9 cellular contexts compared by ENCODE assay signal in genomic region chr6:6005467-6006427, GRCh38. TPM values are rescaled to one million over a fixed set of nuclear protein-coding genes. Genes with fewer than 3 reads are reported as not detected.
DNase-seq lines count a peak whose midpoint lies in the region; ATAC-seq and TF ChIP-seq lines count a peak whose summit lies in the region.
"Had no signal": no experiment of that assay in that cellular context is flagged by ENCODE, and none has a peak within 500 bp of the region (broad histone marks: within the 10 kb centered on the region; RNA-seq: fewer than 3 reads in every experiment).

No MANE protein-coding gene starts in this region.

- peak overlapping the region; percentile 99 for H3K4me2 ChIP-seq in KMS-11
- peak overlapping the region; percentile 94 for H3K4me2 ChIP-seq in neural progenitor cell

- H3K36me3 Mint-ChIP-seq in CD8-positive, alpha-beta memory T cell, result peaks cover 0 to 9% (median 3%) of the 10 kb centered on the region in 3 donors
- no peaks in the 10 kb centered on the region for H3K36me3 Mint-ChIP-seq in neural progenitor cell
- H3K36me3 Mint-ChIP-seq in osteocyte (ENCODE audit: unreplicated experiment), result no peaks in the 10 kb centered on the region

- H3K27ac ChIP-seq in CD8-positive, alpha-beta memory T cell (ENCODE audit: low read depth, low read length), result no peak overlapping the region
- H3K27ac ChIP-seq in KMS-11 (no peak overlapping the region), neural progenitor cell (no peak overlapping the region)

- H3K27ac Mint-ChIP-seq in CD8-positive, alpha-beta memory T cell, result peak overlapping the region in 7 of 8 donors; percentile 14 to 79 (median 59)
- H3K27ac Mint-ChIP-seq in neural progenitor cell (peak overlapping the region; percentile 51), osteocyte (ENCODE audit: unreplicated experiment) (no peak overlapping the region)

- peak overlapping the region; percentile 95; the same call in 1 of the 2 replicates for H2AFZ ChIP-seq in KMS-11 (ENCODE audit: low read depth)
- H2AFZ ChIP-seq in neural progenitor cell (replicated peaks), result no peak overlapping the region

- no peaks in the 10 kb centered on the region for H4K20me1 ChIP-seq in KMS-11 (ENCODE audit: insufficient read depth)
- H4K20me1 ChIP-seq in neural progenitor cell (ENCODE audit: low read depth), result peaks cover 48% of the 10 kb centered on the region

- DNase-seq in CD8-positive, alpha-beta memory T cell, result no peak
- peak; percentile 31 for DNase-seq in cerebellar cortex (ENCODE audit: low spot score)
- DNase-seq in neural progenitor cell (ENCODE audit: low spot score), result peak; percentile 45
- no peak for DNase-seq in NCI-H2107 (lab: John Stamatoyannopoulos, UW)
- no peak for DNase-seq in NCI-H1436 (lab: John Stamatoyannopoulos, UW)
- no peak for DNase-seq in osteocyte (ENCODE audit: extremely low spot score, unreplicated experiment)
- DNase-seq: hypothalamus had no signal

- POLR2A ChIA-PET in CD8-positive, alpha-beta memory T cell (lab: Charles Lee), result interaction anchor here (0.7 kb wide), 1 partner anchor 9 kb away, joined by 3 read pairs; no protein-coding TSS in a partner anchor

- peaks cover 84 to 85% of the 10 kb centered on the region in 2 donors for H3K27me3 Mint-ChIP-seq in CD8-positive, alpha-beta memory T cell
- H3K27me3 Mint-ChIP-seq in neural progenitor cell (ENCODE audit: insufficient read depth, low read depth) (peaks cover 67% of the 10 kb centered on the region), osteocyte (ENCODE audit: unreplicated experiment) (peaks cover 88% of the 10 kb centered on the region)

- CTCF ChIA-PET in CD8-positive, alpha-beta memory T cell (lab: Charles Lee), result no interaction called here

- H3K4me3 Mint-ChIP-seq in CD8-positive, alpha-beta memory T cell, result peak overlapping the region; percentile 23 to 80 (median 70)
- H3K4me3 Mint-ChIP-seq in neural progenitor cell (peak overlapping the region; percentile 86), osteocyte (ENCODE audit: unreplicated experiment) (no peak overlapping the region)

- peaks cover 42 to 75% (median 57%) of the 10 kb centered on the region in 3 donors for H3K4me1 Mint-ChIP-seq in CD8-positive, alpha-beta memory T cell
- H3K4me1 Mint-ChIP-seq in neural progenitor cell (peaks cover 51% of the 10 kb centered on the region), osteocyte (ENCODE audit: unreplicated experiment) (peaks cover 47% of the 10 kb centered on the region)

- peaks cover 61% of the 10 kb centered on the region for H3K4me1 ChIP-seq in CD8-positive, alpha-beta memory T cell (ENCODE audit: insufficient read depth, low read length)
- peaks cover 17% of the 10 kb centered on the region for H3K4me1 ChIP-seq in KMS-11 (ENCODE audit: low read depth, poor library complexity, severe bottlenecking)
- peaks cover 38% of the 10 kb centered on the region for H3K4me1 ChIP-seq in neural progenitor cell

- peaks cover 83% of the 10 kb centered on the region for H3K27me3 ChIP-seq in CD8-positive, alpha-beta memory T cell (ENCODE audit: insufficient read depth, low read length, poor library complexity, severe bottlenecking)
- H3K27me3 ChIP-seq in KMS-11 (ENCODE audit: insufficient read depth, low read depth) (peaks cover 27% of the 10 kb centered on the region), neural progenitor cell (peaks cover 100% of the 10 kb centered on the region)

- H3K4me3 ChIP-seq in CD8-positive, alpha-beta memory T cell (ENCODE audit: low read length), result no peak overlapping the region
- H3K4me3 ChIP-seq in KMS-11 (IDR thresholded peaks at IDR 0.05; ENCODE audit: insufficient read depth, low read depth, low read length) (no peak overlapping the region), neural progenitor cell (peak overlapping the region; percentile 58)

- peaks cover 4 to 43% (median 36%) of the 10 kb centered on the region in 5 donors for H3K9me3 Mint-ChIP-seq in CD8-positive, alpha-beta memory T cell
- no peaks in the 10 kb centered on the region for H3K9me3 Mint-ChIP-seq in neural progenitor cell
- H3K9me3 Mint-ChIP-seq in osteocyte (ENCODE audit: unreplicated experiment), result no peaks in the 10 kb centered on the region

- TF ChIP-seq CTCF in KMS-11 (conservative IDR thresholded peaks at IDR 0.05; ENCODE audit: low read depth, low read length), result no peak
- TF ChIP-seq CTCF in neural progenitor cell (IDR thresholded peaks at IDR 0.05), result no peak
- no peak for TF ChIP-seq CTCF in osteocyte (IDR thresholded peaks at IDR 0.05)

- H3K79me2 ChIP-seq in KMS-11 (ENCODE audit: insufficient read depth, low read depth) (no peaks in the 10 kb centered on the region), neural progenitor cell (ENCODE audit: low read depth) (no peaks in the 10 kb centered on the region)

- H3K9ac ChIP-seq in KMS-11, result no peak overlapping the region
- H3K9ac ChIP-seq in neural progenitor cell, result no peak overlapping the region

- H3K36me3 ChIP-seq in CD8-positive, alpha-beta memory T cell (ENCODE audit: insufficient read depth, low read length), result no peaks in the 10 kb centered on the region
- H3K36me3 ChIP-seq in KMS-11 (ENCODE audit: insufficient read depth), result no peaks in the 10 kb centered on the region
- no peaks in the 10 kb centered on the region for H3K36me3 ChIP-seq in neural progenitor cell

- ATAC-seq in GM21619 (IDR thresholded peaks at IDR 0.05; ENCODE audit: unreplicated experiment), result no peak

- peaks cover 62% of the 10 kb centered on the region for H3F3A ChIP-seq in neural progenitor cell (ENCODE audit: low read depth)

- no peaks in the 10 kb centered on the region for H3K9me3 ChIP-seq in CD8-positive, alpha-beta memory T cell (ENCODE audit: low read length)
- no peaks in the 10 kb centered on the region for H3K9me3 ChIP-seq in neural progenitor cell (ENCODE audit: low read depth)

RNA-seq across cellular contexts. Expression of gene NRN1, which starts 1.0 kb away (rescaled TPM):
- total RNA-seq in CD8-positive, alpha-beta memory T cell, result under 1 TPM in 1 of 2 experiments, not detected in 1; 0.24 TPM
- polyA plus RNA-seq in CD8-positive, alpha-beta memory T cell, result 0.61 TPM
- total RNA-seq in neural progenitor cell (ENCODE audit: low replicate concordance) (0.74 and 1.3 TPM in 2 replicates), osteocyte (0.21 TPM in 1 of 2 replicates, not detected in the other)

Comparison
In these comparisons a context has a peak if more than half of its experiments do, and no peak if none do; other contexts are left out.
1. DNase-seq: peak in cerebellar cortex (single experiment) and neural progenitor cell (single experiment); none in CD8-positive, alpha-beta memory T cell (0 of 5), NCI-H2107 (single experiment), NCI-H1436 (single experiment) and osteocyte (single experiment).